In genomic region chr6:72032056-72032455, GRCh38 we compare ENCODE assay signal across 2 cellular contexts.
TF ChIP-seq lines count a peak whose summit lies in the region.

No MANE protein-coding gene starts in this region.

TF ChIP-seq in IMR-90, 13 proteins besides CTCF, POLR2A, EP300 and RAD21:
- TF ChIP-seq FOS (IDR thresholded peaks at IDR 0.05; ENCODE audit: low read depth, low read length) = no peak
- TF ChIP-seq MAFK (IDR thresholded peaks at IDR 0.05; ENCODE audit: low read depth, low read length) = no peak
- TF ChIP-seq ELK1 (IDR thresholded peaks at IDR 0.05; ENCODE audit: borderline replicate concordance, low read depth, low read length) = no peak
- no peak for TF ChIP-seq SMC3 (IDR thresholded peaks at IDR 0.05; ENCODE audit: low read depth, low read length)
- TF ChIP-seq USF2 (IDR thresholded peaks at IDR 0.05; ENCODE audit: low read depth, low read length) = no peak
- no peak for TF ChIP-seq RFX5 (IDR thresholded peaks at IDR 0.05; ENCODE audit: low read depth, low read length)
- no peak for TF ChIP-seq CHD1 (IDR thresholded peaks at IDR 0.05; ENCODE audit: low read depth, low read length)
- no peak for TF ChIP-seq CEBPB (IDR thresholded peaks at IDR 0.05; ENCODE audit: low read depth, low read length)
- TF ChIP-seq MAZ (IDR thresholded peaks at IDR 0.05; ENCODE audit: borderline replicate concordance, low read depth, low read length) = no peak
- TF ChIP-seq NFE2L2 (IDR thresholded peaks at IDR 0.05; ENCODE audit: low read depth, low read length) = no peak
- TF ChIP-seq MXI1 (IDR thresholded peaks at IDR 0.05; ENCODE audit: borderline replicate concordance, low read depth, low read length) = no peak
- no peak for TF ChIP-seq RCOR1 (IDR thresholded peaks at IDR 0.05; ENCODE audit: insufficient replicate concordance, low read length)
- TF ChIP-seq BHLHE40 (IDR thresholded peaks at IDR 0.05; ENCODE audit: low read depth, low read length) = no peak

TF ChIP-seq in GM12878, 131 proteins besides CTCF, POLR2A, EP300 and RAD21:
- TF ChIP-seq HDAC2 (IDR thresholded peaks at IDR 0.05) = no peak
- TF ChIP-seq CHD1 (IDR thresholded peaks at IDR 0.05; ENCODE audit: low read depth, low read length) = no peak
- no peak for TF ChIP-seq FOXK2 (IDR thresholded peaks at IDR 0.05)
- TF ChIP-seq PKNOX1 (IDR thresholded peaks at IDR 0.05) = no peak
- no peak for TF ChIP-seq JUND (IDR thresholded peaks at IDR 0.05; ENCODE audit: low read depth, low read length)
- no peak for TF ChIP-seq BCL11A (IDR thresholded peaks at IDR 0.05; ENCODE audit: low read depth, low read length)
- no peak for TF ChIP-seq POLR2AphosphoS2 (IDR thresholded peaks at IDR 0.05; ENCODE audit: low read depth, low read length)
- no peak for TF ChIP-seq CEBPZ (IDR thresholded peaks at IDR 0.05; ENCODE audit: low read depth, low read length)
- no peak for TF ChIP-seq ATF2 (IDR thresholded peaks at IDR 0.05; ENCODE audit: low read length)
- no peak for TF ChIP-seq YY1 (IDR thresholded peaks at IDR 0.05; ENCODE audit: low read depth, low read length)
- no peak for TF ChIP-seq SRF (IDR thresholded peaks at IDR 0.05; ENCODE audit: low read depth in 2 of 2, low read length in 2 of 2)
- no peak for TF ChIP-seq BRCA1 (IDR thresholded peaks at IDR 0.05; ENCODE audit: low read depth, low read length)
- TF ChIP-seq RFX5 (IDR thresholded peaks at IDR 0.05; ENCODE audit: low read depth, low read length) = no peak
- TF ChIP-seq BMI1 (IDR thresholded peaks at IDR 0.05; ENCODE audit: borderline replicate concordance) = no peak
- no peak for TF ChIP-seq SIX5 (IDR thresholded peaks at IDR 0.05; ENCODE audit: low read depth, low read length, severe bottlenecking)
- no peak for TF ChIP-seq ZBTB40 (IDR thresholded peaks at IDR 0.05; ENCODE audit: borderline replicate concordance)
- no peak for TF ChIP-seq SREBF2 (IDR thresholded peaks at IDR 0.05; ENCODE audit: low read length)
